Comparison of ENCODE assay signal across 1 cellular context in the genomic region with DNA sequence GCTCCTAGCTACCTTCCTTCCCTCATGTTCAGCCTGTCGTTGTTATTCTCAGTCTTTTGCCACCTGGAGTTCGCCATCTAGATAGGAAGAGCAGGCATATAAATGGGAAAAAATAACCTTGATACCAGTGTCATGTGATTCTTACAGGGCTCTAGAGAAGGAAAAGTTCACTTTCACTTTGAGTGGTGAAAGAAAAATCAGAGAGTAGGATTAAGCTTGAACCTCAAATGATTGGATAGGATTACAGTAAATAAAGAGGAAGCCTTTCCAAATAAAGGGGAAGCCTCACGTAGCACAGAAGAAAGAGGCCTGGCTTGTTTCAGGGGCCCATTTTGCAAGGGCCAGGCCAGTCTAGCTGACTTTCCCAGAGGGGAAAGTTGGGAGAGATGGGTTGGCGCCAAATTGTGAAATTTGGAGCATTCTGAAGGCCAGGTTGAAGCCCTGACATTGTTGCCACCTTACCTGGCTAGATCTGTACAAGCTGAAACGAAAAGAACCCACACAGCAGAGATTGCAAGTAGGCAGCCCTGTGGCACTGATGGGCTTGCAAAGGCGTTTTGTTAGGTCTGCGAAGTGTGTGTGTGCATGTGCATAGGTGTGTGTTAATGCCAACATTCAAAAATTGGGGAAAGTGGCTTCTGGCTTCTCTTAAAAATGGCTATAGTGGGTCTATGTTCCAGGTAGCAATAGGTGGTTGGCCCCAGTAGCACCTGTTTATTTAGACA.
TF ChIP-seq lines count a peak whose summit lies in the region.

No MANE protein-coding gene starts in this region.

TF ChIP-seq in SK-N-SH treated with all-trans-retinoic acid at 6 μM for 48 hours, 23 proteins besides CTCF, POLR2A, EP300 and RAD21:
- TF ChIP-seq, protein P1, sequence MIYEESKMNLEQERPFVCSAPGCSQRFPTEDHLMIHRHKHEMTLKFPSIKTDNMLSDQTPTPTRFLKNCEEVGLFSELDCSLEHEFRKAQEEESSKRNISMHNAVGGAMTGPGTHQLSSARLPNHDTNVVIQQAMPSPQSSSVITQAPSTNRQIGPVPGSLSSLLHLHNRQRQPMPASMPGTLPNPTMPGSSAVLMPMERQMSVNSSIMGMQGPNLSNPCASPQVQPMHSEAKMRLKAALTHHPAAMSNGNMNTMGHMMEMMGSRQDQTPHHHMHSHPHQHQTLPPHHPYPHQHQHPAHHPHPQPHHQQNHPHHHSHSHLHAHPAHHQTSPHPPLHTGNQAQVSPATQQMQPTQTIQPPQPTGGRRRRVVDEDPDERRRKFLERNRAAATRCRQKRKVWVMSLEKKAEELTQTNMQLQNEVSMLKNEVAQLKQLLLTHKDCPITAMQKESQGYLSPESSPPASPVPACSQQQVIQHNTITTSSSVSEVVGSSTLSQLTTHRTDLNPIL (CRISPR knock-in tag; IDR thresholded peaks at IDR 0.05; ENCODE audit: low read depth) = no peak
- TF ChIP-seq ZNF70 (CRISPR knock-in tag; IDR thresholded peaks at IDR 0.05) = no peak
- no peak for TF ChIP-seq GLIS3 (CRISPR knock-in tag; IDR thresholded peaks at IDR 0.05)
- TF ChIP-seq ZNF8 (CRISPR knock-in tag; IDR thresholded peaks at IDR 0.05) = no peak
- TF ChIP-seq TOX (CRISPR knock-in tag; IDR thresholded peaks at IDR 0.05; ENCODE audit: borderline replicate concordance) = no peak
- no peak for TF ChIP-seq TCF4 (CRISPR knock-in tag; IDR thresholded peaks at IDR 0.05; ENCODE audit: borderline replicate concordance)
- no peak for TF ChIP-seq ZFP3 (CRISPR knock-in tag; IDR thresholded peaks at IDR 0.05)
- no peak for TF ChIP-seq PPARA (CRISPR knock-in tag; IDR thresholded peaks at IDR 0.05; ENCODE audit: borderline replicate concordance)
